14 cellular contexts compared by ENCODE assay signal in genomic region chr6:140230282-140230681, GRCh38.
"Had no signal": no experiment of that assay in that cellular context is flagged by ENCODE, and none has a peak within 500 bp of the region (broad histone marks: within the 10 kb centered on the region; RNA-seq: fewer than 3 reads in every experiment).

No MANE protein-coding gene starts in this region.

- H3K27ac ChIP-seq: foreskin keratinocyte, uterus had no signal

- H3K36me3 ChIP-seq: uterus had no signal

- H3K27me3 Mint-ChIP-seq: activated B cell treated with CpG ODN at 0.5 μM for 24 hours; activated CD4-positive, alpha-beta T cell treated with anti-CD3 and anti-CD28 coated beads, Interleukin-2, amount 10 ng/mL, durations not matched to agents 24 days and 14 days; stimulated activated memory B cell treated with anti-CD40 and anti-IgM and Interleukin-4, amounts not matched to agents 10 μg/mL and 1 μg/mL and 100 μg/mL, for 72 hours had no signal

- H3K4me3 ChIP-seq: uterus had no signal

- H3K27me3 ChIP-seq: foreskin keratinocyte, uterus had no signal

- H3K4me1 ChIP-seq: foreskin keratinocyte, uterus had no signal

- H3K36me3 Mint-ChIP-seq: natural killer cell; stimulated activated memory B cell treated with anti-CD40 and anti-IgM and Interleukin-4, amounts not matched to agents 10 μg/mL and 1 μg/mL and 100 μg/mL, for 72 hours had no signal

- H3K4me3 Mint-ChIP-seq: activated B cell treated with CpG ODN at 0.5 μM for 24 hours; activated CD4-positive, alpha-beta T cell treated with anti-CD3 and anti-CD28 coated beads, Interleukin-2, amount 10 ng/mL, durations not matched to agents 24 days and 14 days; activated T-helper 1 cell treated with anti-CD3 and anti-CD28 coated beads, Interleukin-12 subunit alpha, Interleukin-12 subunit beta, Interleukin-2, Interleukin-4 antibody, amounts not matched to agents 30 ng/mL and 10 ng/mL and 1 ng/mL, durations not matched to agents 14 hours and 24 hours and 36 hours; dendritic cell treated with granulocyte-macrophage colony-stimulating factor and Interleukin-4, amounts not matched to agents 40 ng/mL and 50 ng/mL, for 4 days; immature natural killer cell; natural killer cell; stimulated activated memory B cell treated with anti-CD40 and anti-IgM and Interleukin-4, amounts not matched to agents 10 μg/mL and 1 μg/mL and 100 μg/mL, for 72 hours had no signal

- H3K27ac Mint-ChIP-seq: activated B cell treated with CpG ODN at 0.5 μM for 24 hours; activated CD4-positive, alpha-beta T cell treated with anti-CD3 and anti-CD28 coated beads, Interleukin-2, amount 10 ng/mL, durations not matched to agents 24 days and 14 days; activated T-helper 1 cell treated with anti-CD3 and anti-CD28 coated beads, Interleukin-12 subunit alpha, Interleukin-12 subunit beta, Interleukin-2, Interleukin-4 antibody, amounts not matched to agents 30 ng/mL and 10 ng/mL and 1 ng/mL, durations not matched to agents 14 hours and 24 hours and 36 hours; dendritic cell treated with granulocyte-macrophage colony-stimulating factor and Interleukin-4, amounts not matched to agents 40 ng/mL and 50 ng/mL, for 4 days; immature natural killer cell; natural killer cell; stimulated activated memory B cell treated with anti-CD40 and anti-IgM and Interleukin-4, amounts not matched to agents 10 μg/mL and 1 μg/mL and 100 μg/mL, for 72 hours had no signal

- H3K4me1 Mint-ChIP-seq: activated B cell treated with CpG ODN at 0.5 μM for 24 hours; activated CD4-positive, alpha-beta T cell treated with anti-CD3 and anti-CD28 coated beads, Interleukin-2, amount 10 ng/mL, durations not matched to agents 24 days and 14 days; immature natural killer cell; natural killer cell; stimulated activated memory B cell treated with anti-CD40 and anti-IgM and Interleukin-4, amounts not matched to agents 10 μg/mL and 1 μg/mL and 100 μg/mL, for 72 hours had no signal

- ATAC-seq: foreskin keratinocyte; natural killer cell; stimulated activated memory B cell treated with anti-CD40 and anti-IgM and Interleukin-4, amounts not matched to agents 10 μg/mL and 1 μg/mL and 100 μg/mL, for 72 hours had no signal

- DNase-seq: activated B cell treated with CpG ODN at 0.5 μM for 24 hours; activated CD4-positive, alpha-beta T cell treated with anti-CD3 and anti-CD28 coated beads, Interleukin-2, amount 10 ng/mL, durations not matched to agents 24 days and 14 days; activated CD8-positive, alpha-beta memory T cell treated with anti-CD3 and anti-CD28 coated beads for 24 hours; activated naive CD4-positive, alpha-beta T cell; anterior cingulate cortex; effector memory CD4-positive, alpha-beta T cell; foreskin keratinocyte; glutamatergic neuron; immature natural killer cell; natural killer cell; uterus had no signal

- H3K9me3 ChIP-seq: uterus had no signal
